ENCODE assay signal across 28 cellular contexts in the genomic region with DNA sequence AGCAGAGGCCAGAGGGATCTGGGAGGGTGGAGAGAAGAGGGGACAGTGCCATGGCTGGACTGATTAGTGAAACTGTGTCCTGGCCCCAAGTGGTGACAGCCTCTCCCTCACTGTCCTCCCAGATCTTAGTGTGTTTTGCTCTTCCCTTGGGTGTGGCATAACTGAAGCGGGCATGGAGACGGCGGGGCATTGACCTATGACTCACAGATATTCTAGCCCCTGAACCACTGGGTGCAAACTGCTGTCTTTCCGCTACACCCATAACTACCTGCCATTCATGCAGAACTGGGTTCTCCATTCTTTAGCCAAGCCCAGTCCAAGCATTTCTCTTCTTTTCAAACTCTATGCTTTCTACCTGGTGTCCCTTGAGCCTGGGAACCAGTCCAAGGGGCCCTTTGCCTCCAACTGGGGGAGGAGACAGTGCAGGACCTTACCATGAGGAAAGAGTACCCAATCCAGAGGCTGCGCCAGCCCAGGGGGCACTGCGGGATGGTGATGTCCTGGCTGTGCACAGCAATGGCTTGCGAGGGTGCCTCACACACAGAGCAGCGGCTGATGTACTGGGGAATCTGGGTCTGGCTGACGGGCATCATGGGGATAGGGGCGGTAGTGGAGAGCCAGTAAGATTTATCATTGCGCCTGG.
"Had no signal": no experiment of that assay in that cellular context is flagged by ENCODE, and none has a peak within 500 bp of the region (broad histone marks: within the 10 kb centered on the region; RNA-seq: fewer than 3 reads in every experiment).

No MANE protein-coding gene starts in this region.

- H3K4me3 ChIP-seq: coronary artery, dorsolateral prefrontal cortex, esophagus muscularis mucosa, gastrocnemius medialis, heart right ventricle had no signal

- H3K27me3 ChIP-seq: brain microvascular endothelial cell, esophagus muscularis mucosa, foreskin keratinocyte, gastrocnemius medialis had no signal

- H3K36me3 ChIP-seq: brain microvascular endothelial cell, gastrocnemius medialis, WERI-Rb-1 had no signal

- H3K9me3 ChIP-seq: esophagus muscularis mucosa, gastrocnemius medialis, heart right ventricle had no signal

- ATAC-seq: activated CD4-positive, CD25-positive, alpha-beta regulatory T cell treated with anti-CD3 and anti-CD28 coated beads, Interleukin-2, amount 50 U/mL, for 24 hours; activated CD8-positive, alpha-beta T cell treated with anti-CD3 and anti-CD28 coated beads for 36 hours; activated T-cell treated with anti-CD3 and anti-CD28 coated beads, Interleukin-2, amount 50 U/mL, for 4 hours; activated T-helper 17 cell treated with anti-CD3 and anti-CD28 coated beads, Interleukin-2, amount 50 U/mL, for 72 hours; foreskin keratinocyte; gastrocnemius medialis; heart right ventricle; T-helper 17 cell had no signal

- H3K4me1 ChIP-seq: esophagus muscularis mucosa, foreskin keratinocyte, gastrocnemius medialis, heart right ventricle had no signal

- DNase-seq: activated B cell treated with CpG ODN at 0.5 μM for 24 hours; activated CD4-positive, alpha-beta T cell treated with anti-CD3 and anti-CD28 coated beads for 48 hours; activated CD4-positive, alpha-beta T cell treated with anti-CD3 and anti-CD28 coated beads, Interleukin-2, amount 50 U/mL, for 1 hour; activated CD4-positive, alpha-beta T cell treated with anti-CD3 and anti-CD28 coated beads, Interleukin-2, amount 50 U/mL, for 48 hours; activated CD8-positive, alpha-beta memory T cell treated with anti-CD3 and anti-CD28 coated beads for 24 hours; activated CD8-positive, alpha-beta T cell treated with anti-CD3 and anti-CD28 coated beads for 36 hours; activated effector memory CD4-positive, alpha-beta T cell treated with Interleukin-2 at 50 U/mL for 16 hours; activated gamma-delta T cell treated with Interleukin-2 at 50 U/mL for 16 hours; activated naive CD4-positive, alpha-beta T cell treated with anti-CD3 and anti-CD28 coated beads, Interleukin-2, amount 50 U/mL, for 16 hours; activated naive CD4-positive, alpha-beta T cell treated with Interleukin-2 at 50 U/mL for 16 hours; activated T-cell treated with anti-CD3 and anti-CD28 coated beads, Interleukin-2, amount 50 U/mL, for 4 hours; amniotic stem cell; anterior cingulate cortex; brain microvascular endothelial cell; dorsolateral prefrontal cortex; effector memory CD4-positive, alpha-beta T cell; endodermal cell; erythroblast; foreskin keratinocyte; gastrocnemius medialis; heart right ventricle; T-helper 17 cell; T1000; WERI-Rb-1 had no signal

- H3K27ac ChIP-seq: brain microvascular endothelial cell, coronary artery, dorsolateral prefrontal cortex, esophagus muscularis mucosa, foreskin keratinocyte, gastrocnemius medialis, heart right ventricle, WERI-Rb-1 had no signal
